13 cellular contexts compared by ENCODE assay signal in the genomic region with DNA sequence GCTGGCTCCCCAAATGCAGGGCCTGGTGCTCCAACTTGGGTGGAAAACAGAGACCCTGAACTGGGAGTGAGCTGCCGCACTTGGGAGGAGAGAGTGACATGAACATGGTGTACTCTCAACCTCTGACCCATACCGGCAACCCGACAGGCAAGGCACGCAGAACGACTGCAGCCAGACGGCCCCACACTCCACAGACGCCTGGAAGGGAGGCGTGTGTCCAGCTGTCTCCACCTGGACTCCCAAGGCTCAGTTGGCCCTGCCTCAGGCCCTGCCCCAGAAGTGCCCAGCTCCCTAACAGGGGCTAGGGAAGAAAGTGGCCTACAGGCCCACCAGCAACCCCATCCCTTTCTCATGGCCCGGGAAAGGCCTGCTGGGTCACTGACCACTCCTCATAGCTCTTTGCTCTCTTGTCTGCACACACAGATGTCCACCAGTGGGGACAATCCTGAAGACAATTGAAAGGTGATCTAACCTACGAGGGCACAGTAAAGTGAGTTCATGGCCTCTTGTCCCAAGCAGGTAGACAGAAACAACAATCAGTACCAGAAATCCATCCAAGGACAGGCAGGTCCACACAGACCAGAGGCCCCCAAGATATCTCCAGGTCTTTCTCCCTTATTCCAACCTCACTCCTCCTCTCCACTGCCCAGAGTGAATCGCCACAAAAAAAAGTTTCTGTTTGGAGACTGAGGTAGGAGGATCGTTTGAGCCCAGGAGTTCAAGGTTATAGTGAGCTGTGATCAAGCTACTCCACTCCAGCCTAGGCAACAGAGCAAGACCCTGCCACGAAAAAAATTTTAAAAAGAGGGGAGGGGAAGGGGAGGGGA. TPM values are rescaled to one million over a fixed set of nuclear protein-coding genes. Genes with fewer than 3 reads are reported as not detected.
DNase-seq lines count a peak whose midpoint lies in the region; ATAC-seq and TF ChIP-seq lines count a peak whose summit lies in the region.
"Had no signal": no experiment of that assay in that cellular context is flagged by ENCODE, and none has a peak within 500 bp of the region (broad histone marks: within the 10 kb centered on the region; RNA-seq: fewer than 3 reads in every experiment).

No MANE protein-coding gene starts in this region.

- no peaks in the 10 kb centered on the region for H3K9me3 ChIP-seq in NT2/D1 (ENCODE audit: insufficient read depth, low read length)
- no peaks in the 10 kb centered on the region for H3K9me3 ChIP-seq in esophagus (ENCODE audit: control insufficient read depth in 2 of 2, insufficient read depth in 1 of 2, low read depth in 1 of 2, low read length in 1 of 2)
- H3K9me3 ChIP-seq: HAP-1 had no signal

- 79 to 80% methylated on average over 13 of the region's 13 CpGs for WGBS in esophagus, 2 donors

- H3K27ac ChIP-seq in ACC112 (ENCODE audit: low read depth, low read length) (peak overlapping the region; percentile 55; the same call in 1 of the 2 replicates), esophagus (ENCODE audit: low read depth in 2 of 2, low read length in 1 of 2) (peak overlapping the region; percentile 25 to 52)
- H3K27ac ChIP-seq: WERI-Rb-1 had no signal

- peak overlapping the region; percentile 36 for H3K9ac ChIP-seq in NT2/D1 (ENCODE audit: insufficient read length, low read depth)

- H2AFZ ChIP-seq in ACC112 (ENCODE audit: low read length, unreplicated experiment), result no peak overlapping the region

- peaks cover 55% of the 10 kb centered on the region for H3K4me1 Mint-ChIP-seq in nephron progenitor cell

- no peaks in the 10 kb centered on the region for H3K36me3 Mint-ChIP-seq in nephron progenitor cell (ENCODE audit: low read depth)

- DNase-seq in NT2/D1 (ENCODE audit: low read depth, low spot score), result no peak
- no peak for DNase-seq in nephron progenitor cell
- DNase-seq in NCI-H526 treated with DMSO at 0.1 percent for 48 hours (lab: John Stamatoyannopoulos, UW), result no peak
- DNase-seq in kidney glomerular epithelial cell (lab: John Stamatoyannopoulos, UW), result no peak
- DNase-seq in stimulated activated naive CD4-positive, alpha-beta T cell (lab: John Stamatoyannopoulos, UW), result no peak
- DNase-seq: amniotic stem cell, KG1, WERI-Rb-1 had no signal

- TF ChIP-seq CTCF in nephron progenitor cell (IDR thresholded peaks at IDR 0.05), result no peak

- peaks cover 28% of the 10 kb centered on the region for H3K4me1 ChIP-seq in ACC112 (ENCODE audit: control insufficient read depth, insufficient read depth, low read length, unreplicated experiment)
- H3K4me1 ChIP-seq in NT2/D1 (ENCODE audit: insufficient read depth, insufficient read length), result peaks cover 28% of the 10 kb centered on the region
- H3K4me1 ChIP-seq in esophagus (ENCODE audit: control insufficient read depth in 2 of 2, insufficient read depth in 2 of 2, low read length in 1 of 2), result peaks cover 18 to 39% of the 10 kb centered on the region in 2 donors
- H3K4me1 ChIP-seq: HAP-1 had no signal

- no peak for ATAC-seq in GM18511 (IDR thresholded peaks at IDR 0.05; ENCODE audit: unreplicated experiment)

- no peak overlapping the region for H3K4me3 Mint-ChIP-seq in nephron progenitor cell
- H3K4me3 Mint-ChIP-seq: B cell had no signal

- no peaks in the 10 kb centered on the region for H3K9me3 Mint-ChIP-seq in nephron progenitor cell

- H3K27me3 ChIP-seq in ACC112 (ENCODE audit: insufficient read depth, low read length) (no peaks in the 10 kb centered on the region), NT2/D1 (ENCODE audit: insufficient read depth, insufficient read length) (no peaks in the 10 kb centered on the region), esophagus (ENCODE audit: control insufficient read depth in 1 of 2, insufficient read depth in 2 of 2, low read length in 2 of 2) (no peaks in the 10 kb centered on the region)

- peaks cover 71% of the 10 kb centered on the region for H3K79me2 ChIP-seq in ACC112 (ENCODE audit: control insufficient read depth, insufficient read depth, low read length, unreplicated experiment)

- H3K4me3 ChIP-seq in ACC112 (ENCODE audit: low read depth, low read length) (peak overlapping the region; percentile 33; the same call in 1 of the 2 replicates), NT2/D1 (ENCODE audit: insufficient read length, low read depth) (no peak overlapping the region), esophagus (ENCODE audit: low read depth in 1 of 2, low read length in 2 of 2) (no peak overlapping the region)
- H3K4me3 ChIP-seq: HAP-1 had no signal

- H3K27ac Mint-ChIP-seq in nephron progenitor cell, result peak overlapping the region; percentile 85
- H3K27ac Mint-ChIP-seq: B cell had no signal

- H3K36me3 ChIP-seq in ACC112 (ENCODE audit: insufficient read depth, low read length) (no peaks in the 10 kb centered on the region), NT2/D1 (ENCODE audit: insufficient read depth, insufficient read length, low read length) (peaks cover 8% of the 10 kb centered on the region), esophagus (ENCODE audit: control insufficient read depth in 2 of 2, insufficient read depth in 2 of 2, low read length in 1 of 2) (no peaks in the 10 kb centered on the region)
- H3K36me3 ChIP-seq: HAP-1, WERI-Rb-1 had no signal

- peaks cover 4% of the 10 kb centered on the region for H3K27me3 Mint-ChIP-seq in nephron progenitor cell (ENCODE audit: low read depth, poor library complexity)
- H3K27me3 Mint-ChIP-seq: B cell had no signal

RNA-seq across cellular contexts. Expression of a gene that starts 28.2 kb away (rescaled TPM):
- polyA plus RNA-seq in esophagus, result 1 to 10 TPM; 7.1 to 9.1 TPM

RNA-seq across cellular contexts. Expression of a gene that starts 49.7 kb away (rescaled TPM):
- 100 to 1,000 TPM; 175 to 269 TPM for polyA plus RNA-seq in esophagus

RNA-seq across cellular contexts. Expression of a gene that starts 55.7 kb away (rescaled TPM):
- 10 to 100 TPM; 17.5 to 42.7 TPM for polyA plus RNA-seq in esophagus
